Comparison of ENCODE assay signal across 16 cellular contexts in genomic region chr1:2796890-2797740, GRCh38. TPM values are rescaled to one million over a fixed set of nuclear protein-coding genes. Genes with fewer than 3 reads are reported as not detected.
DNase-seq lines count a peak whose midpoint lies in the region; ATAC-seq and TF ChIP-seq lines count a peak whose summit lies in the region.
"Had no signal": no experiment of that assay in that cellular context is flagged by ENCODE, and none has a peak within 500 bp of the region (broad histone marks: within the 10 kb centered on the region; RNA-seq: fewer than 3 reads in every experiment).

No MANE protein-coding gene starts in this region.

- peaks cover 3 to 39% (median 26%) of the 10 kb centered on the region in 11 donors for H3K9me3 Mint-ChIP-seq in naive thymus-derived CD4-positive, alpha-beta T cell

- no peak overlapping the region for H3K27ac Mint-ChIP-seq in T-helper 17 cell
- H3K27ac Mint-ChIP-seq in naive thymus-derived CD4-positive, alpha-beta T cell, result no peak overlapping the region
- H3K27ac Mint-ChIP-seq: B cell; CD8-positive, alpha-beta T cell; HFFc6 had no signal

- peak overlapping the region; percentile 7 for H3K4me3 Mint-ChIP-seq in T-helper 17 cell
- no peak overlapping the region for H3K4me3 Mint-ChIP-seq in naive thymus-derived CD4-positive, alpha-beta T cell
- H3K4me3 Mint-ChIP-seq: B cell; CD8-positive, alpha-beta T cell; HFFc6 had no signal

- H3K27me3 ChIP-seq in heart right ventricle (peaks cover 0 to 43% (median 37%) of the 10 kb centered on the region in 7 donors), sigmoid colon (peaks cover 5 to 59% (median 13%) of the 10 kb centered on the region in 3 donors)
- no peaks in the 10 kb centered on the region for H3K27me3 ChIP-seq in naive thymus-derived CD4-positive, alpha-beta T cell (ENCODE audit: control insufficient read depth in 2 of 2, insufficient read depth in 2 of 2, low read length in 2 of 2)
- H3K27me3 ChIP-seq: MG63 had no signal

- H3K4me3 ChIP-seq in heart right ventricle (no peak overlapping the region), sigmoid colon (no peak overlapping the region)
- H3K4me3 ChIP-seq in naive thymus-derived CD4-positive, alpha-beta T cell (ENCODE audit: low read length), result no peak overlapping the region
- H3K4me3 ChIP-seq: MG63 had no signal

- H3K36me3 Mint-ChIP-seq in T-helper 17 cell (ENCODE audit: low read depth), result no peaks in the 10 kb centered on the region
- peaks cover 0 to 16% (median 6%) of the 10 kb centered on the region in 5 donors for H3K36me3 Mint-ChIP-seq in naive thymus-derived CD4-positive, alpha-beta T cell
- H3K36me3 Mint-ChIP-seq: CD8-positive, alpha-beta T cell had no signal

- H3K4me1 ChIP-seq in heart right ventricle, result no peaks in the 10 kb centered on the region
- no peaks in the 10 kb centered on the region for H3K4me1 ChIP-seq in sigmoid colon
- H3K4me1 ChIP-seq in naive thymus-derived CD4-positive, alpha-beta T cell (ENCODE audit: control insufficient read depth in 2 of 2, insufficient read depth in 2 of 2, low read length in 2 of 2), result no peaks in the 10 kb centered on the region

- peaks cover 21% of the 10 kb centered on the region for H3K27me3 Mint-ChIP-seq in T-helper 17 cell
- peaks cover 8 to 42% (median 32%) of the 10 kb centered on the region in 5 donors for H3K27me3 Mint-ChIP-seq in naive thymus-derived CD4-positive, alpha-beta T cell

- DNase-seq in Right ventricle myocardium inferior (ENCODE audit: missing footprints) (peak; percentile 48), heart right ventricle (no peak), T-helper 17 cell (peak in 2 of 3 donors; percentile 3 to 5), left colon (peak; percentile 1 to 10), sigmoid colon (peak; percentile 48), kidney glomerular epithelial cell (lab: John Stamatoyannopoulos, UW) (no peak)
- DNase-seq in naive thymus-derived CD4-positive, alpha-beta T cell, result no peak
- no peak for DNase-seq in activated CD4-positive, alpha-beta T cell treated with anti-CD3 and anti-CD28 coated beads for 1 hour
- DNase-seq: CD8-positive, alpha-beta T cell; HFFc6; MG63; NCI-H1092; NCI-H146; NCI-H510A treated with DMSO at 0.1 percent for 48 hours; SHP77 had no signal

- 48% methylated on average over 19 of the region's 19 CpGs for WGBS in heart right ventricle, 2 donors
- 47 to 52% methylated on average over 19 of the region's 19 CpGs for WGBS in sigmoid colon, 2 donors

- CTCF ChIA-PET in naive thymus-derived CD4-positive, alpha-beta T cell (lab: Charles Lee), result interaction anchor here (1.2 kb wide), 1 partner anchor 8 kb away, joined by 3 read pairs; no protein-coding TSS in a partner anchor

- POLR2A ChIA-PET in naive thymus-derived CD4-positive, alpha-beta T cell (lab: Charles Lee), result interaction anchor here (0.7 kb wide), 1 partner anchor 12 kb away, joined by 3 read pairs; no protein-coding TSS in a partner anchor

- H3K27ac ChIP-seq in heart right ventricle, result no peak overlapping the region
- no peak overlapping the region for H3K27ac ChIP-seq in sigmoid colon
- H3K27ac ChIP-seq in naive thymus-derived CD4-positive, alpha-beta T cell (ENCODE audit: low read depth, low read length), result no peak overlapping the region

- TF ChIP-seq CTCF in heart right ventricle (IDR thresholded peaks at IDR 0.05), result no peak
- TF ChIP-seq CTCF in sigmoid colon (IDR thresholded peaks at IDR 0.05), result no peak

- H3K9me3 ChIP-seq in heart right ventricle, result peaks cover 0 to 36% (median 25%) of the 10 kb centered on the region in 11 donors
- no peaks in the 10 kb centered on the region for H3K9me3 ChIP-seq in T-helper 17 cell (ENCODE audit: control insufficient read depth, low read length, poor library complexity, severe bottlenecking)
- H3K9me3 ChIP-seq in sigmoid colon, result peaks cover 0 to 23% (median 12%) of the 10 kb centered on the region in 4 donors
- H3K9me3 ChIP-seq in naive thymus-derived CD4-positive, alpha-beta T cell (ENCODE audit: control insufficient read depth in 2 of 3, low read length in 3 of 3), result peaks cover 0 to 25% (median 0%) of the 10 kb centered on the region in 3 experiments

- no peak for ATAC-seq in Right ventricle myocardium inferior
- ATAC-seq in heart right ventricle, result no peak
- no peak for ATAC-seq in T-helper 17 cell
- ATAC-seq in left colon, result no peak
- no peak for ATAC-seq in naive thymus-derived CD4-positive, alpha-beta T cell
- ATAC-seq: CD8-positive, alpha-beta T cell had no signal

- TF ChIP-seq POLR2A in sigmoid colon (IDR thresholded peaks at IDR 0.05), result no peak

- intact Hi-C loops in Right ventricle myocardium inferior (cut with DNase I), result no loop called here
- intact Hi-C loops in heart right ventricle (cut with DNase I), result loop anchor here in 1 of 10 donors (10.0 kb wide), 1 partner anchor 382 kb away; the partner anchor contains the start of gene PEX10
- intact Hi-C loops in left colon (cut with DNase I, micrococcal nuclease), result no loop called here
- intact Hi-C loops in sigmoid colon (cut with DNase I), result no loop called here
- intact Hi-C loops in naive thymus-derived CD4-positive, alpha-beta T cell (cut with micrococcal nuclease), result no loop called here

- peaks cover 3% of the 10 kb centered on the region for H3K4me1 Mint-ChIP-seq in T-helper 17 cell
- H3K4me1 Mint-ChIP-seq in naive thymus-derived CD4-positive, alpha-beta T cell, result peaks cover 0 to 3% (median 0%) of the 10 kb centered on the region in 7 donors
- H3K4me1 Mint-ChIP-seq: B cell had no signal

- TF ChIP-seq EP300 in sigmoid colon (IDR thresholded peaks at IDR 0.05), result no peak

- H3K36me3 ChIP-seq in heart right ventricle (no peaks in the 10 kb centered on the region), sigmoid colon (no peaks in the 10 kb centered on the region)
- no peaks in the 10 kb centered on the region for H3K36me3 ChIP-seq in naive thymus-derived CD4-positive, alpha-beta T cell (ENCODE audit: control insufficient read depth in 2 of 3, insufficient read depth in 3 of 3, low read length in 3 of 3)
- H3K36me3 ChIP-seq: MG63 had no signal

RNA-seq across cellular contexts. Expression of gene TTC34, which starts 4.4 kb away (rescaled TPM):
- 0.70 TPM for total RNA-seq in Right ventricle myocardium inferior
- total RNA-seq in heart right ventricle, result under 1 TPM; 0.32 to 0.74 (median 0.42) TPM
- under 1 TPM; 0.03 to 0.73 TPM for polyA plus RNA-seq in heart right ventricle
- total RNA-seq in T-helper 17 cell, result 1 to 10 TPM in 1 of 2 donors, under 1 TPM in 1; 0.94 to 1.1 TPM
- total RNA-seq in left colon, result under 1 TPM; 0.43 to 0.67 TPM
- under 1 TPM; 0.16 to 0.83 (median 0.63) TPM for total RNA-seq in sigmoid colon
- polyA plus RNA-seq in sigmoid colon, result under 1 TPM in 2 of 3 donors, not detected in 1; under 0.01 to 0.57 TPM
- 1 to 10 TPM; 1.6 to 8.0 (median 2.3) TPM for total RNA-seq in naive thymus-derived CD4-positive, alpha-beta T cell
- polyA plus RNA-seq in naive thymus-derived CD4-positive, alpha-beta T cell, result under 1 TPM; 0.28 to 0.47 TPM

Comparison
In these comparisons a context has a peak if more than half of its experiments do, and no peak if none do; other contexts are left out.
1. DNase-seq: peak in Right ventricle myocardium inferior (single experiment), T-helper 17 cell (2 of 3), left colon (2 of 2) and sigmoid colon (single experiment); none in heart right ventricle (0 of 2), kidney glomerular epithelial cell (single experiment), naive thymus-derived CD4-positive, alpha-beta T cell (0 of 9) and activated CD4-positive, alpha-beta T cell treated with anti-CD3 and anti-CD28 coated beads for 1 hour (single experiment).